Comparison of ENCODE assay signal across 1 cellular context in genomic region chr5:79613571-79613970, GRCh38.
TF ChIP-seq lines count a peak whose summit lies in the region.

No MANE protein-coding gene starts in this region.

TF ChIP-seq in H1, 55 proteins besides CTCF, POLR2A, EP300 and RAD21:
- no peak for TF ChIP-seq SIN3A (conservative IDR thresholded peaks at IDR 0.05 in 1 of 2, IDR thresholded peaks at IDR 0.05 in 1 of 2; ENCODE audit: low read depth in 1 of 2, low read length in 2 of 2)
- TF ChIP-seq BCL11A (IDR thresholded peaks at IDR 0.05; ENCODE audit: low read depth in 2 of 2, low read length in 2 of 2), result no peak
- TF ChIP-seq SIRT6 (IDR thresholded peaks at IDR 0.05; ENCODE audit: low read length), result no peak
- no peak for TF ChIP-seq SP2 (IDR thresholded peaks at IDR 0.05; ENCODE audit: low read length)
- no peak for TF ChIP-seq PHF8 (conservative IDR thresholded peaks at IDR 0.05; ENCODE audit: low read depth, low read length)
- no peak for TF ChIP-seq MAX (IDR thresholded peaks at IDR 0.05)
- no peak for TF ChIP-seq ATF2 (IDR thresholded peaks at IDR 0.05; ENCODE audit: low read length)
- no peak for TF ChIP-seq KDM4A (IDR thresholded peaks at IDR 0.05; ENCODE audit: low read depth, low read length, severe bottlenecking)
- no peak for TF ChIP-seq JUN (IDR thresholded peaks at IDR 0.05; ENCODE audit: low read depth, low read length)
- no peak for TF ChIP-seq SIX5 (IDR thresholded peaks at IDR 0.05; ENCODE audit: low read depth, low read length)
